ENCODE assay signal across 9 cellular contexts in genomic region chr3:48465237-48465530, GRCh38. TPM values are rescaled to one million over a fixed set of nuclear protein-coding genes. Genes with fewer than 3 reads are reported as not detected.
DNase-seq lines count a peak whose midpoint lies in the region; ATAC-seq, FAIRE-seq and TF ChIP-seq lines count a peak whose summit lies in the region.
"Had no signal": no experiment of that assay in that cellular context is flagged by ENCODE, and none has a peak within 500 bp of the region (broad histone marks: within the 10 kb centered on the region; RNA-seq: fewer than 3 reads in every experiment).

No MANE protein-coding gene starts in this region.

- no peak for FAIRE-seq in H54 (lab: Jason Lieb, UNC)

- H4K20me1 ChIP-seq in HCT116 (ENCODE audit: insufficient read depth): no peaks in the 10 kb centered on the region

- peaks cover 8 to 24% of the 10 kb centered on the region in 2 experiments for H3K36me3 ChIP-seq in HCT116 (ENCODE audit: control insufficient read depth in 1 of 2, insufficient read depth in 2 of 2, low read length in 2 of 2)
- peaks cover 0 to 66% of the 10 kb centered on the region in 2 donors for H3K36me3 ChIP-seq in gastroesophageal sphincter
- peaks cover 50% of the 10 kb centered on the region for H3K36me3 ChIP-seq in skeletal muscle satellite cell (ENCODE audit: insufficient read depth, low read length)

- DNase-seq in HCT116 (ENCODE audit: low read depth, low spot score): no peak
- DNase-seq in H54 (ENCODE audit: insufficient read length, low spot score): no peak
- no peak for DNase-seq in HuH-7 (ENCODE audit: low spot score)
- DNase-seq: activated CD4-positive, alpha-beta T cell treated with anti-CD3 and anti-CD28 coated beads, Interleukin-2, amount 50 U/mL, for 1 hour had no signal

- H3K4me2 ChIP-seq in HCT116 (ENCODE audit: low read length) (peak overlapping the region; percentile 92), skeletal muscle satellite cell (ENCODE audit: low read length) (peak overlapping the region; percentile 61)

- intact Hi-C loops in HCT116 (cut with micrococcal nuclease): loop anchor here (1.0 to 2.0 kb wide), 3 partner anchors 42 to 170 kb away; partner anchors contain the start of gene SLC26A6

- peaks cover 16 to 33% of the 10 kb centered on the region in 2 experiments for H3K4me1 ChIP-seq in HCT116 (ENCODE audit: control insufficient read depth in 1 of 2, insufficient read depth in 2 of 2, low read length in 2 of 2)
- H3K4me1 ChIP-seq in gastroesophageal sphincter: peaks cover 4 to 58% (median 45%) of the 10 kb centered on the region in 3 donors
- peaks cover 51% of the 10 kb centered on the region for H3K4me1 ChIP-seq in skeletal muscle satellite cell (ENCODE audit: control insufficient read depth, insufficient read depth, low read length)

- TF ChIP-seq CTCF in HCT116 (IDR thresholded peaks at IDR 0.05 in 2 of 3, conservative IDR thresholded peaks at IDR 0.05 in 1 of 3; ENCODE audit: borderline replicate concordance in 1 of 3, insufficient read depth in 1 of 3, low read depth in 2 of 3, low read length in 2 of 3) (no peak), VCaP (conservative IDR thresholded peaks at IDR 0.05) (no peak), gastroesophageal sphincter (IDR thresholded peaks at IDR 0.05) (no peak)

- H3K4me3 ChIP-seq in HCT116 (replicated peaks in 1 of 2; ENCODE audit: low read depth in 1 of 2, low read length in 2 of 2): peak overlapping the region in 1 of 2 experiments; percentile 60; a peak in 1 of 4 replicates
- H3K4me3 ChIP-seq in gastroesophageal sphincter: no peak overlapping the region
- H3K4me3 ChIP-seq in skeletal muscle satellite cell (ENCODE audit: low read length): no peak overlapping the region

- H3K27ac ChIP-seq in HCT116 (ENCODE audit: low read depth, low read length) (peak overlapping the region; percentile 98), VCaP (peak overlapping the region; percentile 100), gastroesophageal sphincter (peak overlapping the region; percentile 70 to 98 (median 97))

- H3K9ac ChIP-seq in HCT116 (ENCODE audit: low read length) (peak overlapping the region; percentile 82), skeletal muscle satellite cell (ENCODE audit: low read depth, low read length) (peak overlapping the region; percentile 66)

- WGBS in gastroesophageal sphincter (ENCODE audit: low coverage in 1 of 2), 2 donors: 10% methylated on average over 2 of the region's 7 CpGs; no CpG with 5 or more reads in 1 of the 2 donors

- H3K27me3 ChIP-seq in HCT116 (ENCODE audit: insufficient read depth, low read length) (no peaks in the 10 kb centered on the region), gastroesophageal sphincter (no peaks in the 10 kb centered on the region), skeletal muscle satellite cell (ENCODE audit: control insufficient read depth, insufficient read depth, low read length) (no peaks in the 10 kb centered on the region)

- CTCF ChIA-PET in HCT116 (lab: Charles Lee): interaction anchor here (0.9 to 3.3 kb wide), 3 partner anchors 8 to 84 kb away, joined by 3 to 19 read pairs (median 3); no protein-coding TSS in a partner anchor

- H3K79me2 ChIP-seq in HCT116 (ENCODE audit: insufficient read depth, low read length): peaks cover 35% of the 10 kb centered on the region

- POLR2A ChIA-PET in HCT116 (lab: Charles Lee): no interaction called here

- H3K9me3 ChIP-seq in HCT116 (ENCODE audit: control insufficient read depth in 1 of 2, insufficient read depth in 1 of 2, low read depth in 1 of 2, low read length in 2 of 2) (no peaks in the 10 kb centered on the region), gastroesophageal sphincter (no peaks in the 10 kb centered on the region), skeletal muscle satellite cell (replicated peaks; ENCODE audit: low read length) (no peaks in the 10 kb centered on the region)

- RAD21 ChIA-PET in HCT116 (lab: Charles Lee; ENCODE audit: low non-redundant PET in 1 of 2, low total read pairs in 2 of 2, uncharacterized antibody in 2 of 2, unreplicated experiment in 2 of 2): interaction anchor here in 1 of 2 experiments (1.7 kb wide), 1 partner anchor 84 kb away, joined by 6 read pairs; no protein-coding TSS in a partner anchor

- ATAC-seq in HCT116: no peak; the same call in 1 of the 2 replicates
- no peak for ATAC-seq in gastroesophageal sphincter
- ATAC-seq in HG03469 (IDR thresholded peaks at IDR 0.05; ENCODE audit: unreplicated experiment): no peak
- no peak for ATAC-seq in HG03565 (IDR thresholded peaks at IDR 0.05; ENCODE audit: unreplicated experiment)

- TF ChIP-seq POLR2A in HCT116 (IDR thresholded peaks at IDR 0.05; ENCODE audit: borderline replicate concordance, extremely low read depth, insufficient read depth, insufficient read length): no peak
- no peak for TF ChIP-seq POLR2A in gastroesophageal sphincter (IDR thresholded peaks at IDR 0.05)
- no peak for TF ChIP-seq POLR2A in H54 (IDR thresholded peaks at IDR 0.05; ENCODE audit: low read depth, low read length)

- BruUV-seq in HCT116 (replicated peaks; lab: Mats Ljungman, UMichigan): no TSS peak

- TF ChIP-seq EP300 in gastroesophageal sphincter (IDR thresholded peaks at IDR 0.05): no peak

- TF ChIP-seq RAD21 in HCT116 (IDR thresholded peaks at IDR 0.05; ENCODE audit: low read depth): no peak

- H3K9me2 ChIP-seq in HCT116 (ENCODE audit: insufficient read depth): no peaks in the 10 kb centered on the region

- no peak overlapping the region for H2AFZ ChIP-seq in HCT116 (ENCODE audit: low read depth, low read length, poor library complexity, severe bottlenecking)

TF ChIP-seq in HCT116, 20 proteins besides CTCF, POLR2A, EP300 and RAD21:
- TF ChIP-seq ZNF274 (IDR thresholded peaks at IDR 0.05; ENCODE audit: low read depth, low read length): no peak

RNA-seq across cellular contexts. Expression of gene ATRIP, which starts 18.6 kb away (rescaled TPM):
- total RNA-seq in HCT116 (2021; ENCODE audit: unreplicated experiment): 15.6 TPM
- polyA plus RNA-seq in HCT116 (2012): 10.0 and 10.3 TPM in 2 replicates
- total RNA-seq in gastroesophageal sphincter: 1 to 10 TPM; 3.0 to 6.8 (median 5.2) TPM
- 8.9 and 14.2 TPM in 2 replicates for total RNA-seq in skeletal muscle satellite cell (2012; rRNA removed)

RNA-seq across cellular contexts. Expression of gene TMA7, which starts 25.1 kb away (rescaled TPM):
- total RNA-seq in HCT116 (2021; ENCODE audit: unreplicated experiment): 334 TPM
- polyA plus RNA-seq in HCT116 (2012): 294 and 408 TPM in 2 replicates
- 100 to 1,000 TPM; 200 to 329 (median 260) TPM for total RNA-seq in gastroesophageal sphincter
- total RNA-seq in skeletal muscle satellite cell (2012; rRNA removed): 277 and 362 TPM in 2 replicates

RNA-seq across cellular contexts. Expression of gene CCDC51, which starts 25.3 kb away (rescaled TPM):
- 29.3 TPM for total RNA-seq in HCT116 (2021; ENCODE audit: unreplicated experiment)
- 21.0 and 26.8 TPM in 2 replicates for polyA plus RNA-seq in HCT116 (2012)
- 10 to 100 TPM; 10.2 to 32.6 (median 26.3) TPM for total RNA-seq in gastroesophageal sphincter
- total RNA-seq in skeletal muscle satellite cell (2012; rRNA removed): 20.3 and 22.8 TPM in 2 replicates

RNA-seq across cellular contexts. Expression of gene PLXNB1, which starts 35.3 kb away (rescaled TPM):
- total RNA-seq in HCT116 (2021; ENCODE audit: unreplicated experiment): 35.6 TPM
- 29.6 and 32.1 TPM in 2 replicates for polyA plus RNA-seq in HCT116 (2012)
- 100 to 1,000 TPM; 125 to 186 (median 147) TPM for total RNA-seq in gastroesophageal sphincter
- total RNA-seq in skeletal muscle satellite cell (2012; rRNA removed): 9.4 and 9.6 TPM in 2 replicates

RNA-seq across cellular contexts. Expression of gene SHISA5, which starts 38.8 kb away (rescaled TPM):
- 104 TPM for total RNA-seq in HCT116 (2021; ENCODE audit: unreplicated experiment)
- polyA plus RNA-seq in HCT116 (2012): 121 and 134 TPM in 2 replicates
- 100 to 1,000 TPM in 3 of 4 donors, 10 to 100 TPM in 1; 98.2 to 191 (median 122) TPM for total RNA-seq in gastroesophageal sphincter
- total RNA-seq in skeletal muscle satellite cell (2012; rRNA removed): 101 and 118 TPM in 2 replicates
